Comparison of ENCODE assay signal across 24 cellular contexts in the genomic region with DNA sequence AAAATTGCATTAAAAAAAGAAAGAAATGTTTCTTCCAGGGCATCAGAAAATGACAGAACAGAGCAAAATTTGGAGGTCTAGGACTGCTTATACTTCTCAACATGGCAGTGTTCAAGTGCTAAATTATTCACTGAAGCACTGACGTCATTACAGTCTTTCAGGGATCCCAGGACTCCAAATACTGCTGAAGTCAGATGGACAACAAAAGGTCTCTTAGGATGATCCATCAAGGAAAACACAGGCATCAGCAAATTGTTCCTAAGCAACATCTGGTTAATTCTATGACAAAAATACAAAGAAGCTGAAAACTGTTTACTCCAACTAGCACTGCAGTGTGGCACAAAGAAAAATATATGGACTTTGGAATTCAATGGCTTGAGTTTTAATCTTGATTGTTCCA. TPM values are rescaled to one million over a fixed set of nuclear protein-coding genes. Genes with fewer than 3 reads are reported as not detected.
"Had no signal": no experiment of that assay in that cellular context is flagged by ENCODE, and none has a peak within 500 bp of the region (broad histone marks: within the 10 kb centered on the region; RNA-seq: fewer than 3 reads in every experiment).

No MANE protein-coding gene starts in this region.

- H3K27ac ChIP-seq: SJSA1, WERI-Rb-1 had no signal

- H3K9me3 ChIP-seq: SJSA1 had no signal

- H3K4me3 ChIP-seq: SJSA1 had no signal

- FAIRE-seq: bronchial epithelial cell had no signal

- H3K36me3 ChIP-seq: SJSA1, WERI-Rb-1 had no signal

- ATAC-seq: activated CD8-positive, alpha-beta T cell treated with anti-CD3 and anti-CD28 coated beads, Interleukin-2, amount 10 ng/mL, durations not matched to agents 7 days and 5 days; activated naive CD8-positive, alpha-beta T cell treated with anti-CD3 and anti-CD28 coated beads, Interleukin-2, amount 50 U/mL, for 24 hours had no signal

- DNase-seq: activated CD4-positive, alpha-beta T cell treated with anti-CD3 and anti-CD28 coated beads for 1 hour; activated CD4-positive, alpha-beta T cell treated with anti-CD3 and anti-CD28 coated beads for 48 hours; activated CD4-positive, alpha-beta T cell treated with anti-CD3 and anti-CD28 coated beads, Interleukin-2, amount 50 U/mL, for 4 hours; activated CD4-positive, CD25-positive, alpha-beta regulatory T cell; activated CD8-positive, alpha-beta T cell treated with anti-CD3 and anti-CD28 coated beads, Interleukin-2, amount 10 ng/mL, durations not matched to agents 7 days and 5 days; activated effector memory CD4-positive, alpha-beta T cell treated with Interleukin-2 at 50 U/mL for 16 hours; activated naive CD4-positive, alpha-beta T cell treated with anti-CD3 and anti-CD28 coated beads, Interleukin-2, amount 10 ng/mL, durations not matched to agents 7 days and 5 days; activated naive CD8-positive, alpha-beta T cell treated with anti-CD3 and anti-CD28 coated beads, Interleukin-2, amount 50 U/mL, for 24 hours; activated T-cell treated with anti-CD3 and anti-CD28 coated beads, Interleukin-2, amount 50 U/mL, for 24 hours; NCI-H1105; NCI-H1417 treated with DMSO at 0.1 percent for 48 hours; NCI-H187 treated with DMSO at 0.1 percent for 48 hours; NCI-H2171 treated with DMSO at 0.1 percent for 48 hours; NCI-H345; NCI-H524 treated with DMSO at 0.1 percent for 48 hours; SHP77 treated with DMSO at 0.1 percent for 48 hours; T-helper 1 cell; T-helper 2 cell; T-helper 9 cell; WERI-Rb-1 had no signal

RNA-seq across cellular contexts. Expression of a gene that starts 52.1 kb away (rescaled TPM):
- total RNA-seq: activated CD8-positive, alpha-beta T cell treated with anti-CD3 and anti-CD28 coated beads, Interleukin-2, amount 10 ng/mL, durations not matched to agents 7 days and 5 days; activated T-helper 1 cell treated with anti-CD3 and anti-CD28 coated beads, Interleukin-12 subunit alpha, Interleukin-12 subunit beta, Interleukin-2, Interleukin-4 antibody, amounts not matched to agents 30 ng/mL and 10 ng/mL and 1 ng/mL, durations not matched to agents 14 hours and 24 hours and 36 hours; SJSA1 had no signal

RNA-seq across cellular contexts. Expression of a gene that starts 58.4 kb away (rescaled TPM):
- total RNA-seq: activated CD8-positive, alpha-beta T cell treated with anti-CD3 and anti-CD28 coated beads, Interleukin-2, amount 10 ng/mL, durations not matched to agents 7 days and 5 days; activated T-helper 1 cell treated with anti-CD3 and anti-CD28 coated beads, Interleukin-12 subunit alpha, Interleukin-12 subunit beta, Interleukin-2, Interleukin-4 antibody, amounts not matched to agents 30 ng/mL and 10 ng/mL and 1 ng/mL, durations not matched to agents 14 hours and 24 hours and 36 hours; MCF 10A; SJSA1 had no signal
